ENCODE assay signal across 8 cellular contexts in the genomic region with DNA sequence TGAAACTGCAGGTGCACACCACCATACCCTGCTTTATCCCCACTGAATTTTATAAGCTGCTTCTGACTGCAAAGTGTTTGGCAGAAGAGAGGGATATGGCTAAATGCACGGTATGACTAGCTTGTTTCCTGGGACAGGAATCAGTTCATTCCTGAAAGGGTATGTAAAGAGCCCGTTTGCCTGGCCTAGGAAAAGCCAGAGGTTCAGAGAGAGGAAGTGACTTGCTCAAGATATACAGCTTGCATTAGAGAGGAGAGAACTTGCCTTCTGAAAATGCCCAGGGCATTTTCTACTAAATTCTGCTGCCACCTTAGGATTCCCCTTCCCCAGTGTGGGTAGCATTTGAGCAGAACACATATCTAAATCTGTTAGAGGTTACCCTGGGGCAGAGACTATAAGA. TPM values are rescaled to one million over a fixed set of nuclear protein-coding genes. Genes with fewer than 3 reads are reported as not detected.
DNase-seq lines count a peak whose midpoint lies in the region; ATAC-seq, FAIRE-seq and TF ChIP-seq lines count a peak whose summit lies in the region.

No MANE protein-coding gene starts in this region.

- no peak for DNase-seq in heart left ventricle
- no peak for DNase-seq in right atrium auricular region (ENCODE audit: low spot score)
- peak; percentile 47 for DNase-seq in SK-MEL-5 (ENCODE audit: low read depth, low spot score)
- no peak for DNase-seq in keratinocyte (ENCODE audit: low read depth, low spot score)
- no peak for DNase-seq in stimulated activated naive CD8-positive, alpha-beta T cell treated with anti-CD3 and anti-CD28 coated beads, Interleukin-15, amount 100 ng/mL, for 72 hours
- no peak for DNase-seq in NCI-H1436 (lab: John Stamatoyannopoulos, UW)
- no peak for DNase-seq in T-helper 9 cell

- no peak overlapping the region for H3K27ac Mint-ChIP-seq in stimulated activated naive CD8-positive, alpha-beta T cell treated with anti-CD3 and anti-CD28 coated beads, Interleukin-15, amount 100 ng/mL, for 72 hours

- H3K9ac ChIP-seq in keratinocyte (ENCODE audit: control insufficient read depth, extremely low read depth, insufficient read depth, low read length) = peak overlapping the region; percentile 83

- peaks cover 2% of the 10 kb centered on the region for H3K79me2 ChIP-seq in keratinocyte (ENCODE audit: control insufficient read depth, insufficient read depth, low read length)

- intact Hi-C loops in heart left ventricle (cut with DNase I) = loop anchor here in 6 of 10 donors (5.0 to 10.0 kb wide), 5 partner anchors 37 to 94 kb away; no protein-coding TSS in a partner anchor

- peak overlapping the region in 8 of 12 donors; percentile 30 to 53 (median 40) for H3K4me3 ChIP-seq in heart left ventricle
- H3K4me3 ChIP-seq in right atrium auricular region = no peak overlapping the region
- peak overlapping the region; percentile 9 to 61 (median 38) for H3K4me3 ChIP-seq in keratinocyte (ENCODE audit: control insufficient read depth in 2 of 3, extremely low read depth in 1 of 3, insufficient read depth in 2 of 3, low read depth in 1 of 3, low read length in 3 of 3)

- FAIRE-seq in keratinocyte (lab: Jason Lieb, UNC) = no peak

- no peak for TF ChIP-seq POLR2A in heart left ventricle (IDR thresholded peaks at IDR 0.05)

- peaks cover 10% of the 10 kb centered on the region for H3K4me1 Mint-ChIP-seq in stimulated activated naive CD8-positive, alpha-beta T cell treated with anti-CD3 and anti-CD28 coated beads, Interleukin-15, amount 100 ng/mL, for 72 hours

- dilution Hi-C loops in keratinocyte (cut with MboI; ENCODE audit: extremely low pct_ligation_motif_present, low sequenced_read_pairs) = no loop called here

- TF ChIP-seq CTCF in heart left ventricle (IDR thresholded peaks at IDR 0.05) (no peak), right atrium auricular region (IDR thresholded peaks at IDR 0.05) (no peak), keratinocyte (optimal IDR thresholded peaks at IDR 0.05 in 1 of 3, IDR thresholded peaks at IDR 0.05 in 1 of 3, conservative IDR thresholded peaks at IDR 0.05 in 1 of 3; ENCODE audit: extremely low read depth in 1 of 3, insufficient read depth in 2 of 3, low read length in 3 of 3) (no peak)

- H3K9me3 ChIP-seq in heart left ventricle = no peaks in the 10 kb centered on the region
- H3K9me3 ChIP-seq in right atrium auricular region = no peaks in the 10 kb centered on the region
- no peaks in the 10 kb centered on the region for H3K9me3 ChIP-seq in keratinocyte (ENCODE audit: control insufficient read depth, low read depth, low read length)

- no peak overlapping the region for H3K4me3 Mint-ChIP-seq in stimulated activated naive CD8-positive, alpha-beta T cell treated with anti-CD3 and anti-CD28 coated beads, Interleukin-15, amount 100 ng/mL, for 72 hours

- 11 to 21% (median 16%) methylated on average over 2 of the region's 2 CpGs for WGBS in heart left ventricle, 4 donors

- H3K36me3 ChIP-seq in heart left ventricle (no peaks in the 10 kb centered on the region), right atrium auricular region (no peaks in the 10 kb centered on the region), keratinocyte (ENCODE audit: control insufficient read depth in 2 of 2, extremely low read depth in 1 of 2, insufficient read depth in 2 of 2, low read length in 2 of 2) (no peaks in the 10 kb centered on the region)

- no peaks in the 10 kb centered on the region for H3K9me1 ChIP-seq in keratinocyte (ENCODE audit: control insufficient read depth, extremely low read depth, insufficient read depth, low read length)

- H3K27me3 Mint-ChIP-seq in stimulated activated naive CD8-positive, alpha-beta T cell treated with anti-CD3 and anti-CD28 coated beads, Interleukin-15, amount 100 ng/mL, for 72 hours = peaks cover 15% of the 10 kb centered on the region

- H3K27ac ChIP-seq in heart left ventricle (peak overlapping the region in 11 of 12 donors; percentile 6 to 85 (median 77)), right atrium auricular region (peak overlapping the region in 1 of 2 donors; percentile 67), keratinocyte (ENCODE audit: control insufficient read depth, insufficient read depth, low read length) (peak overlapping the region; percentile 97)

- in situ Hi-C loops in SK-MEL-5 (cut with HindIII; ENCODE audit: low pct_unique_long_range_greater_than_20kb, low sequenced_read_pairs) = no loop called here

- ATAC-seq in heart left ventricle (peak in 3 of 4 donors; percentile 2 to 31 (median 12)), GM21737 (IDR thresholded peaks at IDR 0.05; ENCODE audit: unreplicated experiment) (no peak)
- ATAC-seq in stimulated activated naive CD8-positive, alpha-beta T cell treated with anti-CD3 and anti-CD28 coated beads, Interleukin-15, amount 100 ng/mL, for 72 hours = no peak

- H3K9me3 Mint-ChIP-seq in stimulated activated naive CD8-positive, alpha-beta T cell treated with anti-CD3 and anti-CD28 coated beads, Interleukin-15, amount 100 ng/mL, for 72 hours = no peaks in the 10 kb centered on the region

- H3K27me3 ChIP-seq in heart left ventricle = no peaks in the 10 kb centered on the region
- H3K27me3 ChIP-seq in right atrium auricular region = no peaks in the 10 kb centered on the region
- H3K27me3 ChIP-seq in keratinocyte (ENCODE audit: control insufficient read depth, extremely low read depth, insufficient read depth, low read length) = no peaks in the 10 kb centered on the region

- H3K4me1 ChIP-seq in heart left ventricle (peaks cover 0 to 34% (median 6%) of the 10 kb centered on the region in 12 donors), right atrium auricular region (peaks cover 0 to 8% of the 10 kb centered on the region in 2 donors), keratinocyte (ENCODE audit: control insufficient read depth, extremely low read depth, insufficient read depth, low read length) (peaks cover 37% of the 10 kb centered on the region)

- peak overlapping the region; percentile 83 for H2AFZ ChIP-seq in keratinocyte (ENCODE audit: control insufficient read depth, low read length)

- H4K20me1 ChIP-seq in keratinocyte (ENCODE audit: control insufficient read depth, extremely low read depth, insufficient read depth, low read length) = no peaks in the 10 kb centered on the region

- peak overlapping the region; percentile 80 for H3K4me2 ChIP-seq in keratinocyte (ENCODE audit: control insufficient read depth, extremely low read depth, insufficient read depth, low read depth, low read length)

RNA-seq across cellular contexts. Expression of a gene that starts 0.7 kb away (rescaled TPM):
- total RNA-seq in heart left ventricle (10 to 100 TPM; 29.2 to 68.8 (median 43.1) TPM), right atrium auricular region (10 to 100 TPM in 1 of 2 donors, 1 to 10 TPM in 1; 3.3 to 13.5 TPM)
- polyA plus RNA-seq in heart left ventricle (10 to 100 TPM; 15.1 to 16.3 TPM), keratinocyte (5.6 to 9.3 TPM (median 7.3 TPM) in 3 replicates)
- 38.6 and 39.8 TPM in 2 replicates for total RNA-seq in SK-MEL-5 (2014; rRNA removed; shearing (Covaris generic))
- 13.1 and 17.0 TPM in 2 replicates for polyA plus RNA-seq in SK-MEL-5 (2015; cell fraction: cytosol; rRNA removed)
- 12.4 and 15.6 TPM in 2 replicates for polyA plus RNA-seq in SK-MEL-5 (2015; cell fraction: nucleus; rRNA removed)
- 6.4 TPM for polyA plus RNA-seq in keratinocyte (2011; ENCODE audit: low read depth)
- polyA plus RNA-seq in keratinocyte (2011; cell fraction: cytosol; rRNA removed) = 4.8 and 8.2 TPM in 2 replicates
- polyA plus RNA-seq in keratinocyte (2011; cell fraction: nucleus; rRNA removed) = 11.0 and 14.3 TPM in 2 replicates
- 3.6 and 5.3 TPM in 2 replicates for polyA plus RNA-seq in keratinocyte (2012; ENCODE audit: low replicate concordance)
- polyA minus RNA-seq in keratinocyte = 2.7 to 14.9 TPM (median 7.2 TPM) in 3 replicates
- polyA minus RNA-seq in keratinocyte (2011; cell fraction: cytosol; rRNA and poly(A)+ RNA removed) = 11.9 TPM
- polyA minus RNA-seq in keratinocyte (2011; cell fraction: nucleus; rRNA and poly(A)+ RNA removed) = 13.1 and 27.0 TPM in 2 replicates

Comparison
In these comparisons a context has a peak if more than half of its experiments do, and no peak if none do; other contexts are left out.
1. H3K4me3 ChIP-seq: peak in heart left ventricle (8 of 12) and keratinocyte (3 of 3); none in right atrium auricular region (0 of 2).
2. ATAC-seq: peak in heart left ventricle (3 of 4); none in stimulated activated naive CD8-positive, alpha-beta T cell treated with anti-CD3 and anti-CD28 coated beads, Interleukin-15, amount 100 ng/mL, for 72 hours (single experiment) and GM21737 (single experiment).